In genomic region chr4:99971453-99972111, GRCh38 we compare ENCODE assay signal across 17 cellular contexts. TPM values are rescaled to one million over a fixed set of nuclear protein-coding genes. Genes with fewer than 3 reads are reported as not detected.
DNase-seq lines count a peak whose midpoint lies in the region; ATAC-seq, FAIRE-seq and TF ChIP-seq lines count a peak whose summit lies in the region.
"Had no signal": no experiment of that assay in that cellular context is flagged by ENCODE, and none has a peak within 500 bp of the region (broad histone marks: within the 10 kb centered on the region; RNA-seq: fewer than 3 reads in every experiment).

No MANE protein-coding gene starts in this region.

- H2BK12ac ChIP-seq in H1 (ENCODE audit: low read depth, low read length), result no peak overlapping the region

- no peak overlapping the region for H4K5ac ChIP-seq in H1 (ENCODE audit: insufficient read length, low read depth, low read length)

- no peak for TF ChIP-seq EP300 in H1 (IDR thresholded peaks at IDR 0.05; ENCODE audit: borderline replicate concordance in 1 of 2, low read depth in 2 of 2, low read length in 2 of 2)

- H3K36me3 ChIP-seq in H1 (ENCODE audit: control insufficient read depth in 2 of 4, insufficient read depth in 4 of 4, low read length in 3 of 4), result no peaks in the 10 kb centered on the region
- no peaks in the 10 kb centered on the region for H3K36me3 ChIP-seq in H7 (replicated peaks; ENCODE audit: control insufficient read depth, insufficient read depth, low read length)
- H3K36me3 ChIP-seq: HAP-1 had no signal

- no peaks in the 10 kb centered on the region for H3K23me2 ChIP-seq in H1 (ENCODE audit: low read depth, low read length)

- no peaks in the 10 kb centered on the region for H3K4me1 Mint-ChIP-seq in natural killer cell treated with Interleukin-12 subunit alpha and Interleukin-12 subunit beta and Interleukin-15 and Interleukin-18, amount 100 ng/mL, for 72 hours (ENCODE audit: low read depth in 2 of 2)

- H3K9me3 ChIP-seq in H1 (ENCODE audit: insufficient read depth in 2 of 2, low read depth in 1 of 2, low read length in 1 of 2), result no peaks in the 10 kb centered on the region
- H3K9me3 ChIP-seq: HAP-1 had no signal

- DNase-seq in H1 (ENCODE audit: low read depth in 1 of 2, low spot score in 2 of 2) (no peak), urothelium cell line (ENCODE audit: low spot score) (no peak), NCI-H446 treated with DMSO at 0.1 percent for 48 hours (lab: John Stamatoyannopoulos, UW) (no peak), NCI-H1417 (lab: John Stamatoyannopoulos, UW) (no peak), H7 (no peak)
- DNase-seq in natural killer cell treated with Interleukin-12 subunit alpha and Interleukin-12 subunit beta and Interleukin-15 and Interleukin-18, amount 100 ng/mL, for 72 hours (ENCODE audit: low spot score), result no peak
- DNase-seq: C1 segment of cervical spinal cord; Calu3; CD4-positive, alpha-beta memory T cell; COR-L47; DMS53; DMS79 treated with DMSO at 0.1 percent for 48 hours; GM23248; HFFc6 had no signal

- FAIRE-seq in H1 (lab: Jason Lieb, UNC) (no peak), urothelium cell line (lab: Jason Lieb, UNC) (peak; percentile 32)
- FAIRE-seq: G401.6, GM12892 had no signal

- TF ChIP-seq RAD21 in H1 (IDR thresholded peaks at IDR 0.05 in 1 of 2, conservative IDR thresholded peaks at IDR 0.05 in 1 of 2; ENCODE audit: low read depth in 2 of 2, low read length in 2 of 2), result no peak

- CTCF ChIA-PET in H1 (lab: Charles Lee; ENCODE audit: partially characterized antibody), result no interaction called here

- no peak for TF ChIP-seq POLR2A in H1 (IDR thresholded peaks at IDR 0.05; ENCODE audit: control extremely low read depth in 1 of 2, low read depth in 2 of 2, low read length in 2 of 2)

- no peak overlapping the region for H3K18ac ChIP-seq in H1 (ENCODE audit: extremely low read depth, low read length)

- H3K14ac ChIP-seq in H1 (ENCODE audit: insufficient read length), result no peak overlapping the region

- H3K9me3 Mint-ChIP-seq in natural killer cell treated with Interleukin-12 subunit alpha and Interleukin-12 subunit beta and Interleukin-15 and Interleukin-18, amount 100 ng/mL, for 72 hours, result no peaks in the 10 kb centered on the region
- H3K9me3 Mint-ChIP-seq: HFFc6 had no signal

- no peak overlapping the region for H2BK20ac ChIP-seq in H1 (ENCODE audit: low read length)

- no peaks in the 10 kb centered on the region for H3K79me2 ChIP-seq in H1 (ENCODE audit: control insufficient read depth in 1 of 2, insufficient read depth in 2 of 2, low read length in 2 of 2)

- no peak overlapping the region for H2BK15ac ChIP-seq in H1 (ENCODE audit: low read length)

- H2BK120ac ChIP-seq in H1 (replicated peaks; ENCODE audit: low read depth, low read length), result no peak overlapping the region

- H3K4me1 ChIP-seq in H1 (replicated peaks in 1 of 4; ENCODE audit: control insufficient read depth in 3 of 4, insufficient read depth in 4 of 4, low read length in 3 of 4), result no peaks in the 10 kb centered on the region
- H3K4me1 ChIP-seq: HAP-1 had no signal

- H3K56ac ChIP-seq in H1 (replicated peaks; ENCODE audit: insufficient read length, low read depth, low read length), result no peak overlapping the region

- H3K9ac ChIP-seq in H1 (replicated peaks in 1 of 4; ENCODE audit: extremely low read depth in 1 of 4, low read depth in 3 of 4, low read length in 3 of 4), result no peak overlapping the region
- H3K9ac ChIP-seq: GM23248 had no signal

- H4K8ac ChIP-seq in H1 (ENCODE audit: extremely low read depth, insufficient read depth, low read length), result peak overlapping the region; percentile 25

- H3K23ac ChIP-seq in H1 (ENCODE audit: insufficient read length), result no peak overlapping the region

- peaks cover 9 to 13% of the 10 kb centered on the region in 2 donors for H3K27me3 Mint-ChIP-seq in natural killer cell treated with Interleukin-12 subunit alpha and Interleukin-12 subunit beta and Interleukin-15 and Interleukin-18, amount 100 ng/mL, for 72 hours

- no peak overlapping the region for H2AK5ac ChIP-seq in H1 (ENCODE audit: low read depth, low read length)

- H3K36me3 Mint-ChIP-seq in natural killer cell treated with Interleukin-12 subunit alpha and Interleukin-12 subunit beta and Interleukin-15 and Interleukin-18, amount 100 ng/mL, for 72 hours, result peaks cover 4% of the 10 kb centered on the region
- H3K36me3 Mint-ChIP-seq: CD4-positive, alpha-beta memory T cell had no signal

- ATAC-seq in natural killer cell treated with Interleukin-12 subunit alpha and Interleukin-12 subunit beta and Interleukin-15 and Interleukin-18, amount 100 ng/mL, for 72 hours, result peak; percentile 32 to 41

- no peaks in the 10 kb centered on the region for H3K79me1 ChIP-seq in H1 (ENCODE audit: low read depth, low read length)

- no peak overlapping the region for H4K91ac ChIP-seq in H1 (replicated peaks; ENCODE audit: insufficient read length, low read length)

- no peak overlapping the region for H3K27ac ChIP-seq in H1 (ENCODE audit: low read depth, low read length)
- H3K27ac ChIP-seq: GM23248 had no signal

- no peak overlapping the region for H3K27ac Mint-ChIP-seq in natural killer cell treated with Interleukin-12 subunit alpha and Interleukin-12 subunit beta and Interleukin-15 and Interleukin-18, amount 100 ng/mL, for 72 hours
- H3K27ac Mint-ChIP-seq: CD4-positive, alpha-beta memory T cell; HFFc6 had no signal

- no peak overlapping the region for H3K4me2 ChIP-seq in H1 (ENCODE audit: insufficient read depth in 1 of 2, low read depth in 2 of 2, low read length in 2 of 2)

- no peaks in the 10 kb centered on the region for H4K20me1 ChIP-seq in H1 (replicated peaks in 1 of 2; ENCODE audit: control insufficient read depth in 1 of 2, insufficient read depth in 2 of 2, low read length in 2 of 2)

- no peak overlapping the region for H2AFZ ChIP-seq in H1 (ENCODE audit: low read length)
- H2AFZ ChIP-seq: GM23248 had no signal

- H3K4me3 ChIP-seq in H1 (ENCODE audit: extremely low read depth in 1 of 4, insufficient read depth in 2 of 4, low read depth in 3 of 4, low read length in 4 of 4) (no peak overlapping the region), H7 (ENCODE audit: insufficient read depth, low read depth, low read length) (no peak overlapping the region)
- H3K4me3 ChIP-seq: GM23248, HAP-1 had no signal

- H3K4ac ChIP-seq in H1 (replicated peaks; ENCODE audit: insufficient read length, low read depth, low read length), result no peak overlapping the region

- POLR2A ChIA-PET in H1 (lab: Charles Lee; ENCODE audit: partially characterized antibody), result interaction anchor here (1.0 kb wide), 1 partner anchor 23 kb away, joined by 3 read pairs; no protein-coding TSS in a partner anchor

- no peak for TF ChIP-seq CTCF in H1 (IDR thresholded peaks at IDR 0.05; ENCODE audit: control extremely low read depth in 1 of 3, insufficient read depth in 1 of 3, low read depth in 1 of 3, low read length in 3 of 3)

- H3K4me3 Mint-ChIP-seq in natural killer cell treated with Interleukin-12 subunit alpha and Interleukin-12 subunit beta and Interleukin-15 and Interleukin-18, amount 100 ng/mL, for 72 hours, result no peak overlapping the region
- H3K4me3 Mint-ChIP-seq: CD4-positive, alpha-beta memory T cell; HFFc6 had no signal

- 93% methylated on average over 11 of the region's 12 CpGs; no CpG with 5 or more reads in 1 of the 2 experiments for WGBS in H1 (ENCODE audit: extremely low coverage in 1 of 2, insufficient coverage in 1 of 2, insufficient read length in 1 of 2, insufficient replicate concordance in 2 of 2, low coverage in 1 of 2, low lambda C conversion rate in 2 of 2, missing lambda C conversion rate in 1 of 2), 2 experiments

- no peaks in the 10 kb centered on the region for H3K27me3 ChIP-seq in H1 (replicated peaks in 1 of 4; ENCODE audit: control insufficient read depth in 3 of 4, extremely low read depth in 1 of 4, insufficient read depth in 3 of 4, low read length in 3 of 4)
- H3K27me3 ChIP-seq in H7 (ENCODE audit: control insufficient read depth, insufficient read depth, low read length), result no peaks in the 10 kb centered on the region

- H2BK5ac ChIP-seq in H1 (ENCODE audit: low read depth, low read length), result no peak overlapping the region

TF ChIP-seq in H1, 55 proteins besides CTCF, POLR2A, EP300 and RAD21:
- TF ChIP-seq TAF1 (IDR thresholded peaks at IDR 0.05; ENCODE audit: low read depth, low read length), result no peak
- no peak for TF ChIP-seq KDM5A (IDR thresholded peaks at IDR 0.05; ENCODE audit: low read length)
- TF ChIP-seq JUN (IDR thresholded peaks at IDR 0.05; ENCODE audit: low read depth, low read length), result no peak

RNA-seq across cellular contexts. Expression of gene H2AZ1, which starts 21.5 kb away (rescaled TPM):
- 881 and 898 TPM in 2 replicates for total RNA-seq in H1 (2021; fragmentation: NEBNext Ultra II Directional; extraction: Animal tissue kit (Norgen Biotek cat#: 25700))
- 455 and 831 TPM in 2 replicates for polyA plus RNA-seq in H1 (2011; rRNA removed)
- polyA plus RNA-seq in H1 (2011; cell fraction: cytosol; rRNA removed), result 922 TPM
- polyA plus RNA-seq in H1 (2011; cell fraction: nucleus; rRNA removed), result 336 TPM
- polyA plus RNA-seq in H1 (2012, experiment 1 of 2), result 808 to 1,217 TPM (median 967 TPM) in 4 replicates
- 742 TPM for polyA plus RNA-seq in H1 (2012, experiment 2 of 2)
- 561 TPM for polyA plus RNA-seq in H1 (2013, experiment 1 of 2)
- 491 TPM for polyA plus RNA-seq in H1 (2013, experiment 2 of 2)
- polyA minus RNA-seq in H1 (2011; rRNA and poly(A)+ RNA removed), result 389 and 469 TPM in 2 replicates
- 204 TPM for polyA minus RNA-seq in H1 (2011; cell fraction: cytosol; rRNA and poly(A)+ RNA removed)
- 182 TPM for polyA minus RNA-seq in H1 (2011; cell fraction: nucleus; rRNA and poly(A)+ RNA removed)
- total RNA-seq in natural killer cell treated with Interleukin-12 subunit alpha and Interleukin-12 subunit beta and Interleukin-15 and Interleukin-18, amount 100 ng/mL, for 72 hours, result 100 to 1,000 TPM; 429 to 580 TPM
- total RNA-seq in H7 (2014; rRNA removed; shearing (Covaris generic)), result 793 and 1,194 TPM in 2 replicates

RNA-seq across cellular contexts. Expression of gene DNAJB14, which starts 25.2 kb away (rescaled TPM):
- 35.4 and 40.2 TPM in 2 replicates for total RNA-seq in H1 (2021; fragmentation: NEBNext Ultra II Directional; extraction: Animal tissue kit (Norgen Biotek cat#: 25700))
- polyA plus RNA-seq in H1 (2011; rRNA removed), result 2.5 and 3.4 TPM in 2 replicates
- polyA plus RNA-seq in H1 (2011; cell fraction: cytosol; rRNA removed), result 4.9 TPM
- 14.5 TPM for polyA plus RNA-seq in H1 (2011; cell fraction: nucleus; rRNA removed)
- polyA plus RNA-seq in H1 (2012, experiment 1 of 2), result 14.9 to 44.5 TPM (median 20.9 TPM) in 4 replicates
- polyA plus RNA-seq in H1 (2012, experiment 2 of 2), result 8.6 TPM
- polyA plus RNA-seq in H1 (2013, experiment 1 of 2), result 18.1 TPM
- 26.8 TPM for polyA plus RNA-seq in H1 (2013, experiment 2 of 2)
- polyA minus RNA-seq in H1 (2011; rRNA and poly(A)+ RNA removed), result 13.1 and 17.5 TPM in 2 replicates
- polyA minus RNA-seq in H1 (2011; cell fraction: cytosol; rRNA and poly(A)+ RNA removed), result 21.7 TPM
- polyA minus RNA-seq in H1 (2011; cell fraction: nucleus; rRNA and poly(A)+ RNA removed), result 34.6 TPM
- 10 to 100 TPM; 51.4 to 70.3 TPM for total RNA-seq in natural killer cell treated with Interleukin-12 subunit alpha and Interleukin-12 subunit beta and Interleukin-15 and Interleukin-18, amount 100 ng/mL, for 72 hours
- 15.2 and 21.4 TPM in 2 replicates for total RNA-seq in H7 (2014; rRNA removed; shearing (Covaris generic))
